8 cellular contexts compared by ENCODE assay signal in genomic region chr12:54277823-54278276, GRCh38. TPM values are rescaled to one million over a fixed set of nuclear protein-coding genes. Genes with fewer than 3 reads are reported as not detected.
DNase-seq lines count a peak whose midpoint lies in the region; ATAC-seq, FAIRE-seq and TF ChIP-seq lines count a peak whose summit lies in the region.

No MANE protein-coding gene starts in this region.

- FAIRE-seq in endothelial cell of umbilical vein (lab: Jason Lieb, UNC): no peak

- H3K4me2 ChIP-seq in endothelial cell of umbilical vein (ENCODE audit: insufficient read depth, low read length): peak overlapping the region; percentile 88

- intact Hi-C loops in endothelial cell of umbilical vein (cut with micrococcal nuclease): no loop called here

- H3K9ac ChIP-seq in endothelial cell of umbilical vein (replicated peaks; ENCODE audit: extremely low read depth, insufficient read depth, low read length): peak overlapping the region; percentile 84

- POLR2A ChIA-PET in endothelial cell of umbilical vein (lab: Charles Lee): no interaction called here

- peak; percentile 78 for DNase-seq in EL
- peak; percentile 27 for DNase-seq in MG63
- DNase-seq in endothelial cell of umbilical vein (ENCODE audit: low read depth, low spot score): no peak
- peak; percentile 46 for DNase-seq in renal cortical epithelial cell (ENCODE audit: low read depth)
- no peak for DNase-seq in HPDE6-E6E7 (ENCODE audit: extremely low spot score)
- DNase-seq in DMS114 treated with DMSO at 0.1 percent for 48 hours (lab: John Stamatoyannopoulos, UW; ENCODE audit: unreplicated experiment): no peak
- no peak for DNase-seq in chondrocyte (ENCODE audit: low spot score)

- peaks cover 74% of the 10 kb centered on the region for H3K36me3 ChIP-seq in MG63
- peaks cover 0 to 13% of the 10 kb centered on the region in 2 experiments for H3K36me3 ChIP-seq in endothelial cell of umbilical vein (ENCODE audit: control insufficient read depth in 2 of 2, extremely low read depth in 1 of 2, insufficient read depth in 2 of 2, low read length in 2 of 2)

- TF ChIP-seq CTCF in endothelial cell of umbilical vein (IDR thresholded peaks at IDR 0.05; ENCODE audit: extremely low read depth in 1 of 2, insufficient read depth in 1 of 2, low read depth in 1 of 2, low read length in 2 of 2) (no peak), chondrocyte (IDR thresholded peaks at IDR 0.05) (no peak)

- no peak for ATAC-seq in HG03139 (IDR thresholded peaks at IDR 0.05; ENCODE audit: unreplicated experiment)

- H3K27me3 ChIP-seq in MG63 (no peaks in the 10 kb centered on the region), endothelial cell of umbilical vein (ENCODE audit: control insufficient read depth in 2 of 2, insufficient read depth in 2 of 2, low read length in 2 of 2) (no peaks in the 10 kb centered on the region)

- H3K27ac ChIP-seq in endothelial cell of umbilical vein (ENCODE audit: insufficient read depth, low read depth, low read length): peak overlapping the region; percentile 67

- no peaks in the 10 kb centered on the region for H3K27me3 Mint-ChIP-seq in chondrocyte (ENCODE audit: low read depth)

- H3K4me1 Mint-ChIP-seq in chondrocyte (ENCODE audit: low read depth): peaks cover 40% of the 10 kb centered on the region

- H3K9me1 ChIP-seq in endothelial cell of umbilical vein (replicated peaks; ENCODE audit: control insufficient read depth, extremely low read depth, insufficient read depth, low read length): no peaks in the 10 kb centered on the region

- no peak overlapping the region for H3K4me3 Mint-ChIP-seq in chondrocyte (ENCODE audit: unreplicated experiment)

- H3K36me3 Mint-ChIP-seq in chondrocyte (ENCODE audit: low read depth): peaks cover 18% of the 10 kb centered on the region

- BruUV-seq in endothelial cell of umbilical vein (replicated peaks; lab: Mats Ljungman, UMichigan): no TSS peak

- H3K4me3 ChIP-seq in MG63 (peak overlapping the region; percentile 71), endothelial cell of umbilical vein (replicated peaks in 1 of 3; ENCODE audit: insufficient read depth in 1 of 3, low read depth in 1 of 3, low read length in 3 of 3) (peak overlapping the region in 1 of 3 experiments; percentile 78)

- H3K79me2 ChIP-seq in endothelial cell of umbilical vein (ENCODE audit: control insufficient read depth, insufficient read depth, low read length): peaks cover 82% of the 10 kb centered on the region

- H3K9me3 Mint-ChIP-seq in chondrocyte (ENCODE audit: low read depth): no peaks in the 10 kb centered on the region

- H3K4me1 ChIP-seq in endothelial cell of umbilical vein (ENCODE audit: control insufficient read depth, extremely low read depth, insufficient read depth, low read length): peaks cover 27% of the 10 kb centered on the region

- no peaks in the 10 kb centered on the region for H3K9me3 ChIP-seq in MG63
- no peaks in the 10 kb centered on the region for H3K9me3 ChIP-seq in endothelial cell of umbilical vein (replicated peaks; ENCODE audit: control insufficient read depth, insufficient read depth, low read length)

- CTCF ChIA-PET in endothelial cell of umbilical vein (lab: Charles Lee): no interaction called here

- dilution Hi-C loops in endothelial cell of umbilical vein (cut with MboI; ENCODE audit: extremely low pct_ligation_motif_present, low sequenced_read_pairs): no loop called here

- TF ChIP-seq POLR2A in endothelial cell of umbilical vein (IDR thresholded peaks at IDR 0.05; ENCODE audit: low read depth, low read length): no peak

- H2AFZ ChIP-seq in endothelial cell of umbilical vein (ENCODE audit: low read depth, low read length): no peak overlapping the region

- peaks cover 5% of the 10 kb centered on the region for H4K20me1 ChIP-seq in endothelial cell of umbilical vein (replicated peaks; ENCODE audit: control insufficient read depth, extremely low read depth, insufficient read depth, low read length)

- no peak overlapping the region for H3K27ac Mint-ChIP-seq in chondrocyte (ENCODE audit: unreplicated experiment)

TF ChIP-seq in endothelial cell of umbilical vein, 7 proteins besides CTCF, POLR2A, EP300 and RAD21:
- TF ChIP-seq MYC (IDR thresholded peaks at IDR 0.05; ENCODE audit: low read depth, low read length) (no peak), GATA2 (IDR thresholded peaks at IDR 0.05; ENCODE audit: insufficient read depth, insufficient read length, low read depth, low read length) (no peak), POLR2AphosphoS5 (IDR thresholded peaks at IDR 0.05; ENCODE audit: insufficient read depth, low read depth, low read length) (no peak), JUN (IDR thresholded peaks at IDR 0.05; ENCODE audit: borderline replicate concordance, insufficient read depth, insufficient read length, low read depth) (no peak), EZH2 (IDR thresholded peaks at IDR 0.05; ENCODE audit: borderline replicate concordance, low read depth, low read length, severe bottlenecking) (no peak), FOS (IDR thresholded peaks at IDR 0.05; ENCODE audit: borderline replicate concordance, insufficient read depth, low read length) (no peak)
- TF ChIP-seq, protein P1, sequence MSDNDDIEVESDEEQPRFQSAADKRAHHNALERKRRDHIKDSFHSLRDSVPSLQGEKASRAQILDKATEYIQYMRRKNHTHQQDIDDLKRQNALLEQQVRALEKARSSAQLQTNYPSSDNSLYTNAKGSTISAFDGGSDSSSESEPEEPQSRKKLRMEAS (IDR thresholded peaks at IDR 0.05; ENCODE audit: insufficient read depth, insufficient read length): no peak

RNA-seq across cellular contexts. Expression of gene CBX5, which starts 2.1 kb away (rescaled TPM):
- total RNA-seq in MG63 (2014; rRNA removed; shearing (Covaris generic); ENCODE audit: low replicate concordance): 20.5 and 26.6 TPM in 2 replicates
- 111 TPM in 2 replicates for total RNA-seq in endothelial cell of umbilical vein
- polyA plus RNA-seq in endothelial cell of umbilical vein: 20.4 and 22.8 TPM in 2 replicates
- 23.7 and 24.8 TPM in 2 replicates for polyA plus RNA-seq in endothelial cell of umbilical vein (2011; cell fraction: cytosol; rRNA removed)
- polyA plus RNA-seq in endothelial cell of umbilical vein (2011; cell fraction: nucleus; rRNA removed): 19.2 and 29.7 TPM in 2 replicates
- 23.5 and 32.2 TPM in 2 replicates for polyA plus RNA-seq in endothelial cell of umbilical vein (2012)
- 107 and 135 TPM in 2 replicates for polyA minus RNA-seq in endothelial cell of umbilical vein
- polyA minus RNA-seq in endothelial cell of umbilical vein (2011; cell fraction: cytosol; rRNA and poly(A)+ RNA removed): 45.5 TPM
- 25.4 and 42.8 TPM in 2 replicates for polyA minus RNA-seq in endothelial cell of umbilical vein (2011; cell fraction: nucleus; rRNA and poly(A)+ RNA removed)
- 35.4 and 97.5 TPM in 2 replicates for total RNA-seq in renal cortical epithelial cell
- total RNA-seq in chondrocyte: 79.4 to 141 TPM (median 81.8 TPM) in 3 replicates

RNA-seq across cellular contexts. Expression of gene HNRNPA1, which starts 2.7 kb away (rescaled TPM):
- total RNA-seq in MG63 (2014; rRNA removed; shearing (Covaris generic); ENCODE audit: low replicate concordance): 84.7 and 146 TPM in 2 replicates
- total RNA-seq in endothelial cell of umbilical vein (1,437 and 1,470 TPM in 2 replicates), renal cortical epithelial cell (324 and 386 TPM in 2 replicates), chondrocyte (485 to 774 TPM (median 502 TPM) in 3 replicates)
- polyA plus RNA-seq in endothelial cell of umbilical vein: 340 and 566 TPM in 2 replicates
- 1,013 and 1,302 TPM in 2 replicates for polyA plus RNA-seq in endothelial cell of umbilical vein (2011; cell fraction: cytosol; rRNA removed)
- 710 and 849 TPM in 2 replicates for polyA plus RNA-seq in endothelial cell of umbilical vein (2011; cell fraction: nucleus; rRNA removed)
- 1,410 and 1,644 TPM in 2 replicates for polyA plus RNA-seq in endothelial cell of umbilical vein (2012)
- 867 and 877 TPM in 2 replicates for polyA minus RNA-seq in endothelial cell of umbilical vein
- polyA minus RNA-seq in endothelial cell of umbilical vein (2011; cell fraction: cytosol; rRNA and poly(A)+ RNA removed): 521 TPM
- 264 and 350 TPM in 2 replicates for polyA minus RNA-seq in endothelial cell of umbilical vein (2011; cell fraction: nucleus; rRNA and poly(A)+ RNA removed)

RNA-seq across cellular contexts. Expression of gene NFE2, which starts 23.0 kb away (rescaled TPM):
- total RNA-seq in MG63 (2014; rRNA removed; shearing (Covaris generic); ENCODE audit: low replicate concordance): 0.13 TPM in 1 of 2 replicates, not detected in the other
- total RNA-seq in endothelial cell of umbilical vein (not detected in 2 replicates), renal cortical epithelial cell (0.45 TPM in 1 of 2 replicates, not detected in the other), chondrocyte (not detected in 3 replicates)
- polyA plus RNA-seq in endothelial cell of umbilical vein: not detected in 2 replicates
- polyA plus RNA-seq in endothelial cell of umbilical vein (2011; cell fraction: cytosol; rRNA removed): not detected in 2 replicates
- not detected in 2 replicates for polyA plus RNA-seq in endothelial cell of umbilical vein (2011; cell fraction: nucleus; rRNA removed)
- polyA plus RNA-seq in endothelial cell of umbilical vein (2012): not detected in 2 replicates
- 1.7 and 3.9 TPM in 2 replicates for polyA minus RNA-seq in endothelial cell of umbilical vein
- polyA minus RNA-seq in endothelial cell of umbilical vein (2011; cell fraction: cytosol; rRNA and poly(A)+ RNA removed): 1.6 TPM
- not detected in 2 replicates for polyA minus RNA-seq in endothelial cell of umbilical vein (2011; cell fraction: nucleus; rRNA and poly(A)+ RNA removed)

RNA-seq across cellular contexts. Expression of gene COPZ1, which starts 47.1 kb away (rescaled TPM):
- 243 and 381 TPM in 2 replicates for total RNA-seq in MG63 (2014; rRNA removed; shearing (Covaris generic); ENCODE audit: low replicate concordance)
- total RNA-seq in endothelial cell of umbilical vein (137 and 143 TPM in 2 replicates), renal cortical epithelial cell (102 and 191 TPM in 2 replicates), chondrocyte (101 to 119 TPM (median 108 TPM) in 3 replicates)
- polyA plus RNA-seq in endothelial cell of umbilical vein: 169 and 174 TPM in 2 replicates
- 179 and 185 TPM in 2 replicates for polyA plus RNA-seq in endothelial cell of umbilical vein (2011; cell fraction: cytosol; rRNA removed)
- polyA plus RNA-seq in endothelial cell of umbilical vein (2011; cell fraction: nucleus; rRNA removed): 89.4 and 104 TPM in 2 replicates
- polyA plus RNA-seq in endothelial cell of umbilical vein (2012): 280 and 300 TPM in 2 replicates
- 153 and 165 TPM in 2 replicates for polyA minus RNA-seq in endothelial cell of umbilical vein
- polyA minus RNA-seq in endothelial cell of umbilical vein (2011; cell fraction: cytosol; rRNA and poly(A)+ RNA removed): 137 TPM
- polyA minus RNA-seq in endothelial cell of umbilical vein (2011; cell fraction: nucleus; rRNA and poly(A)+ RNA removed): 37.6 and 48.5 TPM in 2 replicates

Comparison
In these comparisons a context has a peak if more than half of its experiments do, and no peak if none do; other contexts are left out.
1. DNase-seq: peak in EL (single experiment), MG63 (single experiment) and renal cortical epithelial cell (single experiment); none in endothelial cell of umbilical vein (single experiment), HPDE6-E6E7 (single experiment), DMS114 treated with DMSO at 0.1 percent for 48 hours (single experiment) and chondrocyte (single experiment).